14 cellular contexts compared by ENCODE assay signal in the genomic region with DNA sequence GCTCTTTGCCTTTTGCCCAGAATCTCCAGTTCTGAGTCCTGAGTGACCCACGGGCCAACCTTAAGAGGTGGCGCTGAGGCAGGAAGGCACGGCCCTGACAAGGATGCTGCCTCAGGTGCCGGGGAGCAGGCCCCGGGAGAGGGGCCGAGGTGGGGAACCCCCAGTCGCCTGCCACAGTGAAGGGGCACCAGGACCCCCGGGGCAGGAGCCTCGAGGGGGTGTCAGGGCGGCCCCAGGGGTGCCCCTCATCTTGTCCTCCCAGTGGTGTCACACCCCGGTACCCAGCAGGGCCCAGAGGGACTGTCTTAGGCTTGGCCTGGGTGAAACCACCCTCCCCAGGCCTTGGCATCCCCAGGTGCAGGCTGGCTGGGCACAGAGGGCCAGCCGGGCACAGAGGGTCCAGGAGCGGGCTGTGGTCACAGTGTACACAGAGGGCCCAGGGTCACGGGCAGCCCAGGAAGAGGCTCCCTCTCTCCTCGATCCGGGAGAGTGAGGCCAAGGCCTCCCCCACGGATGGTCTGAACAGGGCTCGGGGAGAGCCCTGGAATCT. TPM values are rescaled to one million over a fixed set of nuclear protein-coding genes. Genes with fewer than 3 reads are reported as not detected.
DNase-seq lines count a peak whose midpoint lies in the region; ATAC-seq, FAIRE-seq and TF ChIP-seq lines count a peak whose summit lies in the region.
"Had no signal": no experiment of that assay in that cellular context is flagged by ENCODE, and none has a peak within 500 bp of the region (broad histone marks: within the 10 kb centered on the region; RNA-seq: fewer than 3 reads in every experiment).

No MANE protein-coding gene starts in this region.

- no peak overlapping the region for H4K8ac ChIP-seq in trophoblast cell (ENCODE audit: low read depth, low read length)

- H3K9ac ChIP-seq in BLaER1: peak overlapping the region; percentile 80
- H3K9ac ChIP-seq in trophoblast cell (ENCODE audit: low read length): no peak overlapping the region

- no peaks in the 10 kb centered on the region for H3K9me3 Mint-ChIP-seq in CD8-positive, alpha-beta T cell
- H3K9me3 Mint-ChIP-seq in activated T-helper 2 cell treated with anti-CD3 and anti-CD28 coated beads, Interferon-gamma antibody, Interleukin-2, Interleukin-4, amounts not matched to agents 10 μg/mL and 5 μg/mL and 100 μg/mL, durations not matched to agents 14 hours and 24 hours and 36 hours: no peaks in the 10 kb centered on the region
- no peaks in the 10 kb centered on the region for H3K9me3 Mint-ChIP-seq in naive thymus-derived CD8-positive, alpha-beta T cell

- peak overlapping the region; percentile 69 for H3K4me3 ChIP-seq in BLaER1
- no peak overlapping the region for H3K4me3 ChIP-seq in CD8-positive, alpha-beta T cell (ENCODE audit: low read depth, low read length)
- H3K4me3 ChIP-seq in trophoblast cell (ENCODE audit: low read depth, low read length): no peak overlapping the region
- no peak overlapping the region for H3K4me3 ChIP-seq in small intestine (ENCODE audit: low read depth in 1 of 2, low read length in 2 of 2)
- H3K4me3 ChIP-seq: gastrocnemius medialis had no signal

- peak overlapping the region; percentile 82 for H3K4me3 Mint-ChIP-seq in CD8-positive, alpha-beta T cell
- peak overlapping the region; percentile 83 for H3K4me3 Mint-ChIP-seq in activated T-helper 2 cell treated with anti-CD3 and anti-CD28 coated beads, Interferon-gamma antibody, Interleukin-2, Interleukin-4, amounts not matched to agents 10 μg/mL and 5 μg/mL and 100 μg/mL, durations not matched to agents 14 hours and 24 hours and 36 hours (ENCODE audit: low read depth)
- peak overlapping the region in 9 of 10 donors; percentile 24 to 85 (median 57) for H3K4me3 Mint-ChIP-seq in naive thymus-derived CD8-positive, alpha-beta T cell

- H4K12ac ChIP-seq in trophoblast cell (ENCODE audit: low read depth, low read length): no peak overlapping the region

- H3K27me3 ChIP-seq in BLaER1: no peaks in the 10 kb centered on the region
- no peaks in the 10 kb centered on the region for H3K27me3 ChIP-seq in CD8-positive, alpha-beta T cell (ENCODE audit: insufficient read depth, low read length)
- no peaks in the 10 kb centered on the region for H3K27me3 ChIP-seq in trophoblast cell (ENCODE audit: insufficient read depth, low read length)
- no peaks in the 10 kb centered on the region for H3K27me3 ChIP-seq in small intestine (ENCODE audit: control insufficient read depth in 2 of 2, insufficient read depth in 2 of 2, low read length in 2 of 2)

- no peak overlapping the region for H3K18ac ChIP-seq in trophoblast cell (ENCODE audit: low read length)

- H2BK5ac ChIP-seq in trophoblast cell (ENCODE audit: low read depth, low read length, poor library complexity): no peak overlapping the region

- no peaks in the 10 kb centered on the region for H3K79me2 ChIP-seq in trophoblast cell (ENCODE audit: control insufficient read depth, insufficient read depth, low read length, poor library complexity)

- TF ChIP-seq CTCF in CD8-positive, alpha-beta T cell (IDR thresholded peaks at IDR 0.05): no peak

- H3K36me3 ChIP-seq in BLaER1: no peaks in the 10 kb centered on the region; the same call in 1 of the 2 replicates
- H3K36me3 ChIP-seq in CD8-positive, alpha-beta T cell (ENCODE audit: insufficient read depth, low read length): no peaks in the 10 kb centered on the region
- no peaks in the 10 kb centered on the region for H3K36me3 ChIP-seq in trophoblast cell (ENCODE audit: control insufficient read depth in 1 of 2, insufficient read depth in 2 of 2, low read length in 2 of 2)
- H3K36me3 ChIP-seq in small intestine (ENCODE audit: control insufficient read depth in 2 of 2, insufficient read depth in 2 of 2, low read length in 2 of 2): no peaks in the 10 kb centered on the region
- H3K36me3 ChIP-seq: gastrocnemius medialis had no signal

- no peak for FAIRE-seq in small intestine (lab: Jason Lieb, UNC)

- no peak overlapping the region for H3K4ac ChIP-seq in trophoblast cell (ENCODE audit: low read depth, low read length)

- H3K79me1 ChIP-seq in trophoblast cell (ENCODE audit: low read length): no peaks in the 10 kb centered on the region

- H3K36me3 Mint-ChIP-seq in CD8-positive, alpha-beta T cell: no peaks in the 10 kb centered on the region
- H3K36me3 Mint-ChIP-seq in activated T-helper 2 cell treated with anti-CD3 and anti-CD28 coated beads, Interferon-gamma antibody, Interleukin-2, Interleukin-4, amounts not matched to agents 10 μg/mL and 5 μg/mL and 100 μg/mL, durations not matched to agents 14 hours and 24 hours and 36 hours (ENCODE audit: low read depth): peaks cover 14% of the 10 kb centered on the region
- H3K36me3 Mint-ChIP-seq in naive thymus-derived CD8-positive, alpha-beta T cell: no peaks in the 10 kb centered on the region

- no peak overlapping the region for H3K14ac ChIP-seq in trophoblast cell (ENCODE audit: low read length)

- DNase-seq in CD8-positive, alpha-beta T cell: peak in 2 of 7 experiments; percentile 5 to 10
- DNase-seq in activated T-helper 2 cell treated with anti-CD3 and anti-CD28 coated beads, Interferon-gamma antibody, Interleukin-2, Interleukin-4, amounts not matched to agents 10 μg/mL and 5 μg/mL and 100 μg/mL, durations not matched to agents 14 hours and 24 hours and 36 hours (ENCODE audit: low spot score): no peak
- no peak for DNase-seq in naive thymus-derived CD8-positive, alpha-beta T cell
- DNase-seq in trophoblast cell (no peak), NCI-H748 treated with DMSO at 0.1 percent for 48 hours (lab: John Stamatoyannopoulos, UW) (no peak), small intestine (no peak)
- DNase-seq: Caco-2, islet precursor cell, NCI-H226, substantia nigra had no signal

- H3K27ac Mint-ChIP-seq in CD8-positive, alpha-beta T cell: peak overlapping the region; percentile 64
- H3K27ac Mint-ChIP-seq in activated T-helper 2 cell treated with anti-CD3 and anti-CD28 coated beads, Interferon-gamma antibody, Interleukin-2, Interleukin-4, amounts not matched to agents 10 μg/mL and 5 μg/mL and 100 μg/mL, durations not matched to agents 14 hours and 24 hours and 36 hours: peak overlapping the region; percentile 69
- H3K27ac Mint-ChIP-seq in naive thymus-derived CD8-positive, alpha-beta T cell: peak overlapping the region in 4 of 10 donors; percentile 4 to 81 (median 48)

- no peak overlapping the region for H2BK12ac ChIP-seq in trophoblast cell (ENCODE audit: low read length)

- H3K4me1 ChIP-seq in BLaER1 (peaks cover 90% of the 10 kb centered on the region), trophoblast cell (ENCODE audit: control insufficient read depth in 1 of 2, insufficient read depth in 2 of 2, low read length in 2 of 2) (no peaks in the 10 kb centered on the region), small intestine (ENCODE audit: control insufficient read depth in 2 of 2, insufficient read depth in 1 of 2, low read depth in 1 of 2, low read length in 1 of 2) (peaks cover 0 to 3% of the 10 kb centered on the region in 2 donors)
- peaks cover 26% of the 10 kb centered on the region for H3K4me1 ChIP-seq in CD8-positive, alpha-beta T cell (ENCODE audit: insufficient read depth, low read length)
- H3K4me1 ChIP-seq: Caco-2 had no signal

- H2AK5ac ChIP-seq in trophoblast cell (ENCODE audit: low read length): no peak overlapping the region

- peaks cover 36% of the 10 kb centered on the region for H3K4me1 Mint-ChIP-seq in CD8-positive, alpha-beta T cell (ENCODE audit: low read depth)
- H3K4me1 Mint-ChIP-seq in activated T-helper 2 cell treated with anti-CD3 and anti-CD28 coated beads, Interferon-gamma antibody, Interleukin-2, Interleukin-4, amounts not matched to agents 10 μg/mL and 5 μg/mL and 100 μg/mL, durations not matched to agents 14 hours and 24 hours and 36 hours (ENCODE audit: low read depth): peaks cover 29% of the 10 kb centered on the region
- H3K4me1 Mint-ChIP-seq in naive thymus-derived CD8-positive, alpha-beta T cell: peaks cover 8 to 32% (median 23%) of the 10 kb centered on the region in 4 donors

- CTCF ChIA-PET in CD8-positive, alpha-beta T cell (lab: Charles Lee): no interaction called here

- H3K4me2 ChIP-seq in BLaER1 (peak overlapping the region; percentile 100), trophoblast cell (ENCODE audit: low read length) (no peak overlapping the region)

- peaks cover 8% of the 10 kb centered on the region for H3K27me3 Mint-ChIP-seq in CD8-positive, alpha-beta T cell (ENCODE audit: low read depth)
- H3K27me3 Mint-ChIP-seq in activated T-helper 2 cell treated with anti-CD3 and anti-CD28 coated beads, Interferon-gamma antibody, Interleukin-2, Interleukin-4, amounts not matched to agents 10 μg/mL and 5 μg/mL and 100 μg/mL, durations not matched to agents 14 hours and 24 hours and 36 hours (ENCODE audit: low read depth): no peaks in the 10 kb centered on the region
- H3K27me3 Mint-ChIP-seq in naive thymus-derived CD8-positive, alpha-beta T cell: peaks cover 10 to 18% (median 16%) of the 10 kb centered on the region in 5 donors

- no peaks in the 10 kb centered on the region for H4K20me1 ChIP-seq in BLaER1

- intact Hi-C loops in CD8-positive, alpha-beta T cell (cut with DNase I, micrococcal nuclease): loop anchor here in 1 of 2 experiments (1.0 kb wide), 1 partner anchor 13 kb away; no protein-coding TSS in a partner anchor
- intact Hi-C loops in activated T-helper 2 cell treated with anti-CD3 and anti-CD28 coated beads, Interferon-gamma antibody, Interleukin-2, Interleukin-4, amounts not matched to agents 10 μg/mL and 5 μg/mL and 100 μg/mL, durations not matched to agents 14 hours and 24 hours and 36 hours (cut with micrococcal nuclease): no loop called here

- H4K91ac ChIP-seq in trophoblast cell (ENCODE audit: low read depth, low read length): no peak overlapping the region

- H2BK120ac ChIP-seq in trophoblast cell (ENCODE audit: insufficient read depth, low read length, poor library complexity): no peak overlapping the region

- H3K27ac ChIP-seq in BLaER1: peak overlapping the region; percentile 97
- no peak overlapping the region for H3K27ac ChIP-seq in CD8-positive, alpha-beta T cell (ENCODE audit: low read depth, low read length)
- no peak overlapping the region for H3K27ac ChIP-seq in trophoblast cell (ENCODE audit: low read depth, low read length)
- no peak overlapping the region for H3K27ac ChIP-seq in small intestine (ENCODE audit: low read depth in 1 of 2, low read length in 1 of 2)
- H3K27ac ChIP-seq: gastrocnemius medialis had no signal

- H3K9me3 ChIP-seq in BLaER1 (no peaks in the 10 kb centered on the region), trophoblast cell (ENCODE audit: insufficient read depth, low read depth, low read length) (no peaks in the 10 kb centered on the region), small intestine (ENCODE audit: control insufficient read depth, low read depth) (no peaks in the 10 kb centered on the region)
- H3K9me3 ChIP-seq in CD8-positive, alpha-beta T cell (ENCODE audit: low read length): no peaks in the 10 kb centered on the region
- H3K9me3 ChIP-seq: Caco-2, gastrocnemius medialis had no signal

- no peak for ATAC-seq in CD8-positive, alpha-beta T cell
- no peak for ATAC-seq in naive thymus-derived CD8-positive, alpha-beta T cell
- no peak for ATAC-seq in GM21737 (IDR thresholded peaks at IDR 0.05; ENCODE audit: unreplicated experiment)
- ATAC-seq: gastrocnemius medialis had no signal

- H3K23ac ChIP-seq in trophoblast cell (ENCODE audit: low read length): no peak overlapping the region

- H2AFZ ChIP-seq in trophoblast cell (ENCODE audit: insufficient read depth, low read length, poor library complexity): no peak overlapping the region

- WGBS in trophoblast cell (ENCODE audit: extremely low coverage, insufficient coverage, insufficient read length): no CpG with 5 or more reads among the region's 18 CpGs
- WGBS in small intestine, 3 donors: 65 to 80% (median 67%) methylated on average over 13 to 18 of the region's 18 CpGs

- POLR2A ChIA-PET in CD8-positive, alpha-beta T cell (lab: Charles Lee): no interaction called here
- POLR2A ChIA-PET in naive thymus-derived CD8-positive, alpha-beta T cell (lab: Charles Lee): no interaction called here

RNA-seq across cellular contexts. Expression of a gene that starts 1.0 kb away (rescaled TPM):
- 10 to 100 TPM in 1 of 2 experiments, 1 to 10 TPM in 1; 8.0 to 10.7 TPM for total RNA-seq in CD8-positive, alpha-beta T cell
- total RNA-seq in activated T-helper 2 cell treated with anti-CD3 and anti-CD28 coated beads, Interferon-gamma antibody, Interleukin-2, Interleukin-4, amounts not matched to agents 10 μg/mL and 5 μg/mL and 100 μg/mL, durations not matched to agents 14 hours and 24 hours and 36 hours: 42.0 and 44.7 TPM in 2 replicates
- under 1 TPM; 0.23 to 0.47 TPM for total RNA-seq in naive thymus-derived CD8-positive, alpha-beta T cell
- 1 to 10 TPM in 1 of 3 donors, under 1 TPM in 2; 0.15 to 6.0 (median 0.60) TPM for polyA plus RNA-seq in naive thymus-derived CD8-positive, alpha-beta T cell
- polyA plus RNA-seq in trophoblast cell (2013): not detected in 2 replicates
- polyA plus RNA-seq in small intestine: 1 to 10 TPM in 1 of 3 donors, under 1 TPM in 1, not detected in 1; 0.27 to 1.2 TPM
- total RNA-seq: Caco-2, HT1080 had no signal

RNA-seq across cellular contexts. Expression of a gene that starts 11.9 kb away (rescaled TPM):
- 1 to 10 TPM; 1.8 to 2.7 TPM for total RNA-seq in CD8-positive, alpha-beta T cell
- 0.09 and 0.30 TPM in 2 replicates for total RNA-seq in activated T-helper 2 cell treated with anti-CD3 and anti-CD28 coated beads, Interferon-gamma antibody, Interleukin-2, Interleukin-4, amounts not matched to agents 10 μg/mL and 5 μg/mL and 100 μg/mL, durations not matched to agents 14 hours and 24 hours and 36 hours
- total RNA-seq in naive thymus-derived CD8-positive, alpha-beta T cell: not detected
- not detected for polyA plus RNA-seq in naive thymus-derived CD8-positive, alpha-beta T cell
- not detected in 2 replicates for polyA plus RNA-seq in trophoblast cell (2013)
- under 1 TPM in 1 of 3 donors, not detected in 2; 0.04 TPM for polyA plus RNA-seq in small intestine
- total RNA-seq: Caco-2, gastrocnemius medialis, HT1080 had no signal

RNA-seq across cellular contexts. Expression of a gene that starts 48.7 kb away (rescaled TPM):
- total RNA-seq in CD8-positive, alpha-beta T cell: 1 to 10 TPM; 2.9 to 3.0 TPM
- 3.2 and 3.9 TPM in 2 replicates for total RNA-seq in activated T-helper 2 cell treated with anti-CD3 and anti-CD28 coated beads, Interferon-gamma antibody, Interleukin-2, Interleukin-4, amounts not matched to agents 10 μg/mL and 5 μg/mL and 100 μg/mL, durations not matched to agents 14 hours and 24 hours and 36 hours
- not detected for total RNA-seq in naive thymus-derived CD8-positive, alpha-beta T cell
- not detected for polyA plus RNA-seq in naive thymus-derived CD8-positive, alpha-beta T cell
- polyA plus RNA-seq in trophoblast cell (2013): 0.11 and 0.19 TPM in 2 replicates
- 100 to 1,000 TPM in 1 of 3 donors, 10 to 100 TPM in 1, 1 to 10 TPM in 1; 3.3 to 102 (median 82.3) TPM for polyA plus RNA-seq in small intestine
- total RNA-seq: HT1080 had no signal

Comparison
In these comparisons a context has a peak if more than half of its experiments do, and no peak if none do; other contexts are left out.
1. RNA of a gene that starts 1.0 kb away (total RNA-seq): 42.0 to 44.7 TPM in activated T-helper 2 cell treated with anti-CD3 and anti-CD28 coated beads, Interferon-gamma antibody, Interleukin-2, Interleukin-4, amounts not matched to agents 10 μg/mL and 5 μg/mL and 100 μg/mL, durations not matched to agents 14 hours and 24 hours and 36 hours and 8.0 to 10.7 TPM in CD8-positive, alpha-beta T cell; 0.23 to 0.47 TPM in naive thymus-derived CD8-positive, alpha-beta T cell; every median in the first group is over 4 times any median in the second.
2. Peak in every context shown above with its lines, with median percentiles within 50 percentile points of each other: H3K4me3 Mint-ChIP-seq.